In the genomic region with DNA sequence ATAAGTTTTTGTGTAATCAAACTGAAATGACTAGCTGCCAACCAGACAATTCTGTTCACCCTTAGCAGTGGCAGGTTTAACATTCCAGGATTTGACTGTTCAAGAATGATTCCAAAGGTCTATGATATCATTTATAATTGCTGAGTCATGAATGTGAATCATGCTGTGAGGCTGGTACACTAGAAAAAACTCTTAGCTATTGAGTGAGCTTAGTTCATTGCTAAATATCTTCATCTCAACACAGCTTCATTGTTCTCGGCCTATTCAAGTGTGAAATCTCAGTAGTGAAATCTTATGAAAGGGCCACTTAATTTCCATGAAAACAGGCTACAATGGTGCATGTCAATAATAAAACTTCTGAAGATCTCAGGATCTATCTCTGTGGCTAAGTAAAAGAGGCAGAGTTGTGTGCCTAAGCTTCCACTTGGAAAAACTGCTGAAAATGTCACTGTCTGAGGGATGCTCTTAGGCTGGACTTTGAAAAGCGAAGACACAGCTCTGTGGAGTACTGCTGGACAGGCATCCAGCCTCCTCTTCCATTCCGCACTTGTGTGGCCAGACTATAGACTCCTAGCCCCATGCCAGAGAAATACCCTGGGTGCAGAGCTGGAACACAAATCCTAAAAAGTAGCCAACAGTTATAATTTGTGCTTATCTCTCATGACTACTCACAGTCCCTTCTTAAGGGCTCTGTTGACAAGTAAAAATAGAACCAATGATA, we compare ENCODE assay signal across 10 cellular contexts. TPM values are rescaled to one million over a fixed set of nuclear protein-coding genes. Genes with fewer than 3 reads are reported as not detected.
A peak's percentile ranks its signal among the peaks of the same experiment; 100 is the strongest.
DNase-seq lines count a peak whose midpoint lies in the region; ATAC-seq, FAIRE-seq and TF ChIP-seq lines count a peak whose summit lies in the region.
"Had no signal": no experiment of that assay in that cellular context is flagged by ENCODE, and none has a peak within 500 bp of the region (broad histone marks: within the 10 kb centered on the region; RNA-seq: fewer than 3 reads in every experiment).

No MANE protein-coding gene starts in this region.

- no peaks in the 10 kb centered on the region for H3K9me3 ChIP-seq in endothelial cell of umbilical vein (replicated peaks; ENCODE audit: control insufficient read depth, insufficient read depth, low read length)
- no peaks in the 10 kb centered on the region for H3K9me3 ChIP-seq in muscle layer of duodenum (ENCODE audit: control insufficient read depth in 1 of 2, low read length in 2 of 2)

- TF ChIP-seq POLR2A in endothelial cell of umbilical vein (IDR thresholded peaks at IDR 0.05; ENCODE audit: low read depth, low read length), result no peak

- H2AFZ ChIP-seq in endothelial cell of umbilical vein (ENCODE audit: low read depth, low read length), result no peak overlapping the region

- peak overlapping the region; percentile 58 for H3K27ac ChIP-seq in endothelial cell of umbilical vein (ENCODE audit: insufficient read depth, low read depth, low read length)
- peak overlapping the region; percentile 64 for H3K27ac ChIP-seq in muscle layer of duodenum (ENCODE audit: low read length)

- no peaks in the 10 kb centered on the region for H3K9me1 ChIP-seq in endothelial cell of umbilical vein (replicated peaks; ENCODE audit: control insufficient read depth, extremely low read depth, insufficient read depth, low read length)

- ATAC-seq in GM18861 (IDR thresholded peaks at IDR 0.05; ENCODE audit: unreplicated experiment), result no peak
- no peak for ATAC-seq in HG02938 (IDR thresholded peaks at IDR 0.05; ENCODE audit: unreplicated experiment)

- no peak overlapping the region for H3K4me3 Mint-ChIP-seq in activated CD4-positive, alpha-beta T cell treated with anti-CD3 and anti-CD28 coated beads, Interleukin-2, amount 10 ng/mL, durations not matched to agents 24 days and 14 days
- H3K4me3 Mint-ChIP-seq: activated CD4-positive, alpha-beta memory T cell treated with anti-CD3 and anti-CD28 coated beads, Interleukin-2, amount 10 ng/mL, durations not matched to agents 7 days and 5 days had no signal

- no peaks in the 10 kb centered on the region for H3K4me1 Mint-ChIP-seq in activated CD4-positive, alpha-beta T cell treated with anti-CD3 and anti-CD28 coated beads, Interleukin-2, amount 10 ng/mL, durations not matched to agents 24 days and 14 days
- H3K4me1 Mint-ChIP-seq: activated CD4-positive, alpha-beta memory T cell treated with anti-CD3 and anti-CD28 coated beads, Interleukin-2, amount 10 ng/mL, durations not matched to agents 7 days and 5 days had no signal

- CTCF ChIA-PET in BJ (lab: Yijun Ruan, JAX) (interaction anchor here (0.9 to 1.5 kb wide), 6 partner anchors 10 to 475 kb away, joined by 3 to 7 read pairs (median 4); no protein-coding TSS in a partner anchor), endothelial cell of umbilical vein (lab: Charles Lee) (interaction anchor here (0.6 to 3.4 kb wide), 11 partner anchors 9 to 682 kb away, joined by 3 to 34 read pairs (median 4); a partner anchor contains a TSS)

- FAIRE-seq in endothelial cell of umbilical vein (lab: Jason Lieb, UNC), result peak; percentile 84

- H3K27me3 ChIP-seq in BJ (ENCODE audit: control insufficient read depth, insufficient read depth, low read length) (no peaks in the 10 kb centered on the region), endothelial cell of umbilical vein (ENCODE audit: control insufficient read depth in 2 of 2, insufficient read depth in 2 of 2, low read length in 2 of 2) (no peaks in the 10 kb centered on the region), muscle layer of duodenum (ENCODE audit: low read depth, low read length) (no peaks in the 10 kb centered on the region)

- dilution Hi-C loops in endothelial cell of umbilical vein (cut with MboI; ENCODE audit: extremely low pct_ligation_motif_present, low sequenced_read_pairs), result no loop called here

- no peak overlapping the region for H3K4me3 ChIP-seq in BJ (ENCODE audit: low read depth, low read length)
- H3K4me3 ChIP-seq in endothelial cell of umbilical vein (replicated peaks in 1 of 3; ENCODE audit: insufficient read depth in 1 of 3, low read depth in 1 of 3, low read length in 3 of 3), result no peak overlapping the region
- no peak overlapping the region for H3K4me3 ChIP-seq in muscle layer of duodenum (ENCODE audit: low read depth in 1 of 2, low read length in 2 of 2)

- no peak overlapping the region for H3K27ac Mint-ChIP-seq in activated CD4-positive, alpha-beta T cell treated with anti-CD3 and anti-CD28 coated beads, Interleukin-2, amount 10 ng/mL, durations not matched to agents 24 days and 14 days
- H3K27ac Mint-ChIP-seq: activated CD4-positive, alpha-beta memory T cell treated with anti-CD3 and anti-CD28 coated beads, Interleukin-2, amount 10 ng/mL, durations not matched to agents 7 days and 5 days had no signal

- no peak overlapping the region for H3K9ac ChIP-seq in endothelial cell of umbilical vein (replicated peaks; ENCODE audit: extremely low read depth, insufficient read depth, low read length)

- intact Hi-C loops in endothelial cell of umbilical vein (cut with micrococcal nuclease), result no loop called here
- intact Hi-C loops in activated CD4-positive, alpha-beta T cell treated with anti-CD3 and anti-CD28 coated beads, Interleukin-2, amount 10 ng/mL, durations not matched to agents 24 days and 14 days (cut with micrococcal nuclease), result no loop called here

- POLR2A ChIA-PET in BJ (lab: Charles Lee), result interaction anchor here (0.8 kb wide), 1 partner anchor 11 kb away, joined by 5 read pairs; no protein-coding TSS in a partner anchor
- POLR2A ChIA-PET in endothelial cell of umbilical vein (lab: Charles Lee), result interaction anchor here (0.5 to 1.0 kb wide), 2 partner anchors 10 to 907 kb away, joined by 4 read pairs; no protein-coding TSS in a partner anchor

- H3K36me3 ChIP-seq in BJ (ENCODE audit: control insufficient read depth, insufficient read depth, low read length), result peaks cover 2% of the 10 kb centered on the region; the same call in 1 of the 2 replicates
- no peaks in the 10 kb centered on the region for H3K36me3 ChIP-seq in endothelial cell of umbilical vein (ENCODE audit: control insufficient read depth in 2 of 2, extremely low read depth in 1 of 2, insufficient read depth in 2 of 2, low read length in 2 of 2)
- peaks cover 4 to 13% of the 10 kb centered on the region in 2 donors for H3K36me3 ChIP-seq in muscle layer of duodenum (ENCODE audit: control insufficient read depth in 1 of 2, insufficient read depth in 2 of 2, low read length in 2 of 2)

- H4K20me1 ChIP-seq in endothelial cell of umbilical vein (replicated peaks; ENCODE audit: control insufficient read depth, extremely low read depth, insufficient read depth, low read length), result no peaks in the 10 kb centered on the region

- peaks cover 7% of the 10 kb centered on the region for H3K36me3 Mint-ChIP-seq in activated CD4-positive, alpha-beta T cell treated with anti-CD3 and anti-CD28 coated beads, Interleukin-2, amount 10 ng/mL, durations not matched to agents 24 days and 14 days (ENCODE audit: low read depth)

- no TSS peak for BruUV-seq in endothelial cell of umbilical vein (replicated peaks; lab: Mats Ljungman, UMichigan)

- H3K4me2 ChIP-seq in endothelial cell of umbilical vein (ENCODE audit: insufficient read depth, low read length), result no peak overlapping the region

- H3K4me1 ChIP-seq in endothelial cell of umbilical vein (ENCODE audit: control insufficient read depth, extremely low read depth, insufficient read depth, low read length) (peaks cover 14% of the 10 kb centered on the region), muscle layer of duodenum (ENCODE audit: control insufficient read depth in 1 of 2, insufficient read depth in 2 of 2, low read length in 2 of 2) (peaks cover 0 to 5% of the 10 kb centered on the region in 2 donors)

- TF ChIP-seq CTCF in BJ (IDR thresholded peaks at IDR 0.05; ENCODE audit: insufficient read depth, low read depth, low read length) (no peak), endothelial cell of umbilical vein (IDR thresholded peaks at IDR 0.05; ENCODE audit: extremely low read depth in 1 of 2, insufficient read depth in 1 of 2, low read depth in 1 of 2, low read length in 2 of 2) (no peak)

- no peaks in the 10 kb centered on the region for H3K9me3 Mint-ChIP-seq in activated CD4-positive, alpha-beta T cell treated with anti-CD3 and anti-CD28 coated beads, Interleukin-2, amount 10 ng/mL, durations not matched to agents 24 days and 14 days
- H3K9me3 Mint-ChIP-seq: activated CD4-positive, alpha-beta memory T cell treated with anti-CD3 and anti-CD28 coated beads, Interleukin-2, amount 10 ng/mL, durations not matched to agents 7 days and 5 days had no signal

- H3K79me2 ChIP-seq in endothelial cell of umbilical vein (ENCODE audit: control insufficient read depth, insufficient read depth, low read length), result no peaks in the 10 kb centered on the region

- H3K27me3 Mint-ChIP-seq in activated CD4-positive, alpha-beta T cell treated with anti-CD3 and anti-CD28 coated beads, Interleukin-2, amount 10 ng/mL, durations not matched to agents 24 days and 14 days, result no peaks in the 10 kb centered on the region
- H3K27me3 Mint-ChIP-seq: activated CD4-positive, alpha-beta memory T cell treated with anti-CD3 and anti-CD28 coated beads, Interleukin-2, amount 10 ng/mL, durations not matched to agents 7 days and 5 days had no signal

- DNase-seq in BJ (ENCODE audit: low read depth), result peak; percentile 68
- peak; percentile 59 for DNase-seq in NCI-H460 (ENCODE audit: extremely low read depth, low read depth)
- peak; percentile 75 for DNase-seq in endothelial cell of umbilical vein (ENCODE audit: low read depth, low spot score)
- DNase-seq in activated effector memory CD4-positive, alpha-beta T cell treated with anti-CD3 and anti-CD28 coated beads, Interleukin-2, amount 50 U/mL, for 16 hours, result no peak
- no peak for DNase-seq in activated CD4-positive, alpha-beta T cell treated with anti-CD3 and anti-CD28 coated beads, Interleukin-2, amount 10 ng/mL, durations not matched to agents 24 days and 14 days
- DNase-seq: activated CD4-positive, alpha-beta memory T cell treated with anti-CD3 and anti-CD28 coated beads, Interleukin-2, amount 10 ng/mL, durations not matched to agents 7 days and 5 days; NCI-H510A had no signal

RNA-seq across cellular contexts. Expression of a gene that starts 12.8 kb away (rescaled TPM):
- polyA plus RNA-seq in BJ (2011; rRNA removed) (1.2 and 1.3 TPM in 2 replicates), endothelial cell of umbilical vein (0.55 and 0.72 TPM in 2 replicates)
- polyA minus RNA-seq in BJ (2011; rRNA and poly(A)+ RNA removed), result 0.31 and 0.95 TPM in 2 replicates
- total RNA-seq in NCI-H460 (2014; rRNA removed; shearing (Covaris generic)), result 0.52 and 0.63 TPM in 2 replicates
- polyA plus RNA-seq in NCI-H460 (2014; cell fraction: nucleus; rRNA removed), result 1.3 and 1.4 TPM in 2 replicates
- total RNA-seq in endothelial cell of umbilical vein, result 0.22 and 0.35 TPM in 2 replicates
- 0.30 and 0.31 TPM in 2 replicates for polyA plus RNA-seq in endothelial cell of umbilical vein (2011; cell fraction: cytosol; rRNA removed)
- 0.46 and 0.53 TPM in 2 replicates for polyA plus RNA-seq in endothelial cell of umbilical vein (2011; cell fraction: nucleus; rRNA removed)
- polyA plus RNA-seq in endothelial cell of umbilical vein (2012), result 0.42 and 0.92 TPM in 2 replicates
- 0.58 and 0.98 TPM in 2 replicates for polyA minus RNA-seq in endothelial cell of umbilical vein
- polyA minus RNA-seq in endothelial cell of umbilical vein (2011; cell fraction: cytosol; rRNA and poly(A)+ RNA removed), result 0.72 TPM
- polyA minus RNA-seq in endothelial cell of umbilical vein (2011; cell fraction: nucleus; rRNA and poly(A)+ RNA removed), result 0.38 TPM in 1 of 2 replicates, not detected in the other
- 0.38 and 0.65 TPM in 2 replicates for total RNA-seq in activated CD4-positive, alpha-beta T cell treated with anti-CD3 and anti-CD28 coated beads, Interleukin-2, amount 10 ng/mL, durations not matched to agents 24 days and 14 days

RNA-seq across cellular contexts. Expression of a gene that starts 35.0 kb away (rescaled TPM):
- polyA plus RNA-seq in BJ (2011; rRNA removed) (91.6 and 112 TPM in 2 replicates), endothelial cell of umbilical vein (59.0 and 84.5 TPM in 2 replicates)
- 35.6 and 36.1 TPM in 2 replicates for polyA minus RNA-seq in BJ (2011; rRNA and poly(A)+ RNA removed)
- 242 and 245 TPM in 2 replicates for total RNA-seq in NCI-H460 (2014; rRNA removed; shearing (Covaris generic))
- polyA plus RNA-seq in NCI-H460 (2014; cell fraction: nucleus; rRNA removed), result 112 and 163 TPM in 2 replicates
- 89.9 and 99.7 TPM in 2 replicates for total RNA-seq in endothelial cell of umbilical vein
- 96.1 and 97.7 TPM in 2 replicates for polyA plus RNA-seq in endothelial cell of umbilical vein (2011; cell fraction: cytosol; rRNA removed)
- polyA plus RNA-seq in endothelial cell of umbilical vein (2011; cell fraction: nucleus; rRNA removed), result 53.7 and 64.5 TPM in 2 replicates
- polyA plus RNA-seq in endothelial cell of umbilical vein (2012), result 144 and 164 TPM in 2 replicates
- polyA minus RNA-seq in endothelial cell of umbilical vein, result 69.2 and 94.1 TPM in 2 replicates
- 132 TPM for polyA minus RNA-seq in endothelial cell of umbilical vein (2011; cell fraction: cytosol; rRNA and poly(A)+ RNA removed)
- 38.8 and 46.4 TPM in 2 replicates for polyA minus RNA-seq in endothelial cell of umbilical vein (2011; cell fraction: nucleus; rRNA and poly(A)+ RNA removed)
- total RNA-seq in activated CD4-positive, alpha-beta T cell treated with anti-CD3 and anti-CD28 coated beads, Interleukin-2, amount 10 ng/mL, durations not matched to agents 24 days and 14 days, result 177 and 186 TPM in 2 replicates

Comparison
In these comparisons a context has a peak if more than half of its experiments do, and no peak if none do; other contexts are left out.
1. DNase-seq: peak in BJ (single experiment), NCI-H460 (single experiment) and endothelial cell of umbilical vein (single experiment); none in activated effector memory CD4-positive, alpha-beta T cell treated with anti-CD3 and anti-CD28 coated beads, Interleukin-2, amount 50 U/mL, for 16 hours (single experiment) and activated CD4-positive, alpha-beta T cell treated with anti-CD3 and anti-CD28 coated beads, Interleukin-2, amount 10 ng/mL, durations not matched to agents 24 days and 14 days (single experiment).